ENCODE assay signal across 8 cellular contexts in the genomic region with DNA sequence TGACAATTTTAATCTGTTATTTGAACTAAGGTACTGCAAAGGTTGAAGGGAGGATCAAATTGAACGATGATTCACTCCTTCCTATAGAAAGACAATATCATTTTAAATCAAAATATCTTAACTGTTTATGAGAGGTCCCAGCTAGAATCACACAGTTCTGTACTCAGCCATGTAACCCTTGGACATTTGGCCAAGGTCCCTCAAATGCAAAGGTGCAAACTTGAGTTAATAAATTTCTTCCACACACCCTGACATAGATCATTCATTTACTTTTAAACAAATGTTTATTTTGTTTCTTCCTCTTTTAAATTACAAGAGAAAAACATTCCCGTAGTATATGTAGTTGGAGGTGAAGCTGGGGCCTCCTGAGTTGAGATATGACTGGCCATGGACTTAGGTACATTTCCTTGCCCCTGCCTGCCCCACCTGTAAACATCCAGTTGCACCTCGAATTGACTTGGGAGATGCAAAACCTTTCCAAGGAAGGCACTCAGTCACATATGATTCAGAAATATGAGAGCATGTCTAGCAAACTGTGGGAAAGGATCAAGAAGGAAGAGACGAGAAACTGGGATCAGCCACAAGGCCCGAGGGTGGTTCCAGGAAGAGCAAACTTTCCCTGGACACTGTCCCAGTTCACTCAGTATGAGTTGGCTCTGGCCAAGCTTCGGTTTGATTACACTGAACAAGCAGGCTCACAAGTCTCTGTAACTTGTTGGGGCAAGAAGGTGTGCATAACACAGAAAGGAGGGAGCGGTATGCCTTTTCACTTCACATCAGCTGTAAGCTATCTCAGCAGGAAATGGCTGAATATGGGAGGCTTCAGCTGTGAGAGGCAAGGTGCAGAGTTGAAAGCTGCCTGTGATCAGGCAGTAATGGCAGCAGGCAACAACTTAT. TPM values are rescaled to one million over a fixed set of nuclear protein-coding genes. Genes with fewer than 3 reads are reported as not detected.
DNase-seq lines count a peak whose midpoint lies in the region; ATAC-seq and TF ChIP-seq lines count a peak whose summit lies in the region.

No MANE protein-coding gene starts in this region.

- H3K4me3 Mint-ChIP-seq in T-helper 2 cell treated with Interferon-gamma antibody and Interleukin-4, amounts not matched to agents 5 μg/mL and 100 μg/mL, for 36 hours, result peak overlapping the region; percentile 99

- H3K27ac Mint-ChIP-seq in T-helper 2 cell treated with Interferon-gamma antibody and Interleukin-4, amounts not matched to agents 5 μg/mL and 100 μg/mL, for 36 hours, result peak overlapping the region; percentile 91

- peaks cover 78% of the 10 kb centered on the region for H3K4me1 Mint-ChIP-seq in T-helper 2 cell treated with Interferon-gamma antibody and Interleukin-4, amounts not matched to agents 5 μg/mL and 100 μg/mL, for 36 hours (ENCODE audit: low read depth)

- no peaks in the 10 kb centered on the region for H3K9me3 Mint-ChIP-seq in T-helper 2 cell treated with Interferon-gamma antibody and Interleukin-4, amounts not matched to agents 5 μg/mL and 100 μg/mL, for 36 hours

- ATAC-seq in GM19043 (IDR thresholded peaks at IDR 0.05; ENCODE audit: low read depth, unreplicated experiment), result peak; percentile 31

- no peak for DNase-seq in T-helper 2 cell treated with Interferon-gamma antibody and Interleukin-4, amounts not matched to agents 5 μg/mL and 100 μg/mL, for 36 hours (ENCODE audit: low spot score)
- DNase-seq in fibroblast of the aortic adventitia (ENCODE audit: low read depth) (peak; percentile 90), skeletal muscle cell (ENCODE audit: low read depth) (peak; percentile 59), KG1 (lab: John Stamatoyannopoulos, UW) (no peak), iPS-NIHi7 (ENCODE audit: extremely low spot score) (no peak), CD1c-positive myeloid dendritic cell (ENCODE audit: extremely low spot score) (no peak), GOT3 (lab: John Stamatoyannopoulos, UW) (no peak)

- H3K4me3 ChIP-seq in fibroblast of the aortic adventitia (ENCODE audit: low read depth, low read length), result no peak overlapping the region
- no peak overlapping the region for H3K4me3 ChIP-seq in skeletal muscle cell (ENCODE audit: low read depth, low read length)

- H3K36me3 Mint-ChIP-seq in T-helper 2 cell treated with Interferon-gamma antibody and Interleukin-4, amounts not matched to agents 5 μg/mL and 100 μg/mL, for 36 hours (ENCODE audit: low read depth), result peaks cover 93% of the 10 kb centered on the region

- TF ChIP-seq CTCF in fibroblast of the aortic adventitia (IDR thresholded peaks at IDR 0.05; ENCODE audit: insufficient read depth, low read length), result no peak

- H3K27me3 Mint-ChIP-seq in T-helper 2 cell treated with Interferon-gamma antibody and Interleukin-4, amounts not matched to agents 5 μg/mL and 100 μg/mL, for 36 hours (ENCODE audit: low read depth), result no peaks in the 10 kb centered on the region

RNA-seq across cellular contexts. Expression of gene TNFSF10, which starts 6.7 kb away (rescaled TPM):
- total RNA-seq in fibroblast of the aortic adventitia (ENCODE audit: low replicate concordance), result 1.1 and 5.0 TPM in 2 replicates

Comparison
In these comparisons a context has a peak if more than half of its experiments do, and no peak if none do; other contexts are left out.
1. DNase-seq: peak in fibroblast of the aortic adventitia (single experiment) and skeletal muscle cell (single experiment); none in T-helper 2 cell treated with Interferon-gamma antibody and Interleukin-4, amounts not matched to agents 5 μg/mL and 100 μg/mL, for 36 hours (single experiment), KG1 (single experiment), iPS-NIHi7 (single experiment), CD1c-positive myeloid dendritic cell (single experiment) and GOT3 (single experiment).